Comparison of ENCODE assay signal across 21 cellular contexts in the genomic region with DNA sequence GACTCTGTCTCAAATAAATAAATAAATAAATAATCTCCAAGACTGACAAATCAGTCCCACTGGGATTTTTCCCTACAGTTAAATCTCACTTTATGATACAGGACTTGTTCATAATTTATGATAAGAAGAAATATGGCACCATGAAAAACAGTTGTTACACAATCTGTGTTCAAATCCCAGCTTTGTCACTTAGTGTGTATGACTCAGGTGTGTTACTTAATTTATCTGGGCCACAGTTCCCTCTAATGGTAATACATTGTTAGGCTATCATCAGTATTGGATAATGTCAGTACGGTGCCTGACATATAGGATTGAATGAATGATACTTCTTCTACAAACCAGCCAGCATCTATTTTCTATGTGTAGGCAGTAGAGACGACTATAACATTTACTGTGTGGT. TPM values are rescaled to one million over a fixed set of nuclear protein-coding genes. Genes with fewer than 3 reads are reported as not detected.
"Had no signal": no experiment of that assay in that cellular context is flagged by ENCODE, and none has a peak within 500 bp of the region (broad histone marks: within the 10 kb centered on the region; RNA-seq: fewer than 3 reads in every experiment).

No MANE protein-coding gene starts in this region.

- H3K36me3 ChIP-seq: MG63 had no signal

- H3K4me3 ChIP-seq: MG63 had no signal

- ATAC-seq: SK-N-SH treated with all-trans-retinoic acid at 6 μM for 48 hours had no signal

- DNase-seq: KBM-7, MG63, NCI-H1092, NCI-H1105 treated with DMSO at 0.1 percent for 48 hours, NCI-H1436, NCI-H187, NCI-H2029, NCI-H2081 treated with DMSO at 0.1 percent for 48 hours, NCI-H2171, NCI-H226, NCI-H446, NCI-H510A, NCI-H524 treated with DMSO at 0.1 percent for 48 hours, NCI-H69, NCI-H774, RPMI8226, SHP77 had no signal

- FAIRE-seq: RCC 7860 had no signal

RNA-seq across cellular contexts. Expression of gene SLC36A3, which starts 23.1 kb away (rescaled TPM):
- total RNA-seq: LHCN-M2, SK-MEL-5 had no signal
